In genomic region chr18:12883684-12884520, GRCh38 we compare ENCODE assay signal across 8 cellular contexts. TPM values are rescaled to one million over a fixed set of nuclear protein-coding genes. Genes with fewer than 3 reads are reported as not detected.
DNase-seq lines count a peak whose midpoint lies in the region; ATAC-seq and TF ChIP-seq lines count a peak whose summit lies in the region.

Gene PTPN2 (minus strand): TSS chr18:12884237. CDS start chr18:12884141, 96 bp downstream.

- peaks cover 55 to 64% (median 60%) of the 10 kb centered on the region in 3 donors for H3K4me1 Mint-ChIP-seq in T-cell
- peaks cover 33% of the 10 kb centered on the region for H3K4me1 Mint-ChIP-seq in type B pancreatic cell (ENCODE audit: unreplicated experiment)

- POLR2A ChIA-PET in T-cell (lab: Charles Lee) = interaction anchor here (0.6 to 1.9 kb wide), 36 partner anchors 9 to 729 kb away, joined by 3 to 18 read pairs (median 6); partner anchors contain the start of genes AFG3L2 (in 2 of the 2) and CEP192 (in 2 of the 2)

- in situ Hi-C loops in GM13977 (cut with MboI; ENCODE audit: low pct_unique_long_range_greater_than_20kb, low sequenced_read_pairs, unreplicated experiment) = no loop called here

- WGBS in adipose tissue, 3 donors = 0% methylated on average over 54 to 111 of the region's 111 CpGs

- intact Hi-C loops in cardiac septum (cut with DNase I) = loop anchor here (5.0 kb wide), 2 partner anchors 63 to 108 kb away; partner anchors contain the start of genes CEP192 and SEH1L
- intact Hi-C loops in posterior cingulate gyrus (cut with DNase I) = loop anchor here (2.0 to 5.0 kb wide), 2 partner anchors 65 to 182 kb away; partner anchors contain the start of genes CEP76, PSMG2 and SEH1L

- no peaks in the 10 kb centered on the region for H3K27me3 Mint-ChIP-seq in T-cell
- H3K27me3 Mint-ChIP-seq in type B pancreatic cell = no peaks in the 10 kb centered on the region

- H3K27ac Mint-ChIP-seq in T-cell (peak within 1 kb of the TSS; percentile 92 to 95), type B pancreatic cell (peak within 1 kb of the TSS; percentile 97)

- H3K9me3 Mint-ChIP-seq in T-cell (no peaks in the 10 kb centered on the region), type B pancreatic cell (no peaks in the 10 kb centered on the region)

- H3K4me3 Mint-ChIP-seq in T-cell (peak within 1 kb of the TSS; percentile 86 to 92 (median 92)), type B pancreatic cell (peak within 1 kb of the TSS; percentile 96)

- peak; percentile 98 for DNase-seq in GM13977 (ENCODE audit: low spot score)
- peak; percentile 98 for DNase-seq in NCI-H146 (lab: John Stamatoyannopoulos, UW)
- peak; percentile 79 to 95 (median 91) for DNase-seq in T-cell
- peak; percentile 96 for DNase-seq in cardiac septum (ENCODE audit: low spot score)
- DNase-seq in posterior cingulate gyrus = peak; percentile 81 to 98 (median 92)
- peak; percentile 90 for DNase-seq in type B pancreatic cell (ENCODE audit: extremely low spot score, unreplicated experiment)

- H3K27ac ChIP-seq in adipose tissue (ENCODE audit: low read depth, low read length) = peak within 1 kb of the TSS; percentile 96

- H3K36me3 Mint-ChIP-seq in T-cell = peaks cover 2% of the 10 kb centered on the region
- peaks cover 3% of the 10 kb centered on the region for H3K36me3 Mint-ChIP-seq in type B pancreatic cell

- TF ChIP-seq CTCF in GM13977 (IDR thresholded peaks at IDR 0.05; ENCODE audit: extremely low read depth, insufficient read depth, missing control alignments) = no peak
- no peak for TF ChIP-seq CTCF in type B pancreatic cell (conservative IDR thresholded peaks at IDR 0.05)

- CTCF ChIA-PET in T-cell (lab: Charles Lee) = interaction anchor here (0.5 to 1.6 kb wide), 16 partner anchors 9 to 507 kb away, joined by 3 to 10 read pairs (median 4); partner anchors contain the start of genes AFG3L2 (in 1 of the 2), CEP192 (in 1 of the 2), CEP76 (in 1 of the 2) and PSMG2 (in 1 of the 2)

- ATAC-seq in HG02870 (IDR thresholded peaks at IDR 0.05; ENCODE audit: unreplicated experiment) (peak; percentile 68), T-cell (replicated peaks in 1 of 4) (peak; percentile 86 to 92 (median 87))

RNA-seq across cellular contexts. Expression of gene PTPN2, which starts in this region (rescaled TPM):
- total RNA-seq in T-cell (10 to 100 TPM; 44.8 to 78.4 (median 57.2) TPM), cardiac septum (14.5 TPM), type B pancreatic cell (ENCODE audit: low replicate concordance) (31.4 and 32.7 TPM in 2 replicates)
- polyA plus RNA-seq in adipose tissue = 10 to 100 TPM; 27.6 to 32.4 (median 28.3) TPM

Comparison
In these comparisons a context has a peak if more than half of its experiments do, and no peak if none do; other contexts are left out.
1. Peak in every context shown above with its lines: DNase-seq, ATAC-seq and H3K27ac ChIP-seq.